Comparison of ENCODE assay signal across 2 cellular contexts in genomic region chr5:76723266-76723665, GRCh38.
TF ChIP-seq lines count a peak whose summit lies in the region.

No MANE protein-coding gene starts in this region.

TF ChIP-seq in GM12878, 131 proteins besides CTCF, POLR2A, EP300 and RAD21:
- TF ChIP-seq YBX1 (IDR thresholded peaks at IDR 0.05) (no peak), KAT2A (conservative IDR thresholded peaks at IDR 0.05; ENCODE audit: control insufficient read depth, low read depth, low read length) (no peak), IKZF2 (IDR thresholded peaks at IDR 0.05) (no peak), NR2C1 (IDR thresholded peaks at IDR 0.05) (no peak), SMC3 (IDR thresholded peaks at IDR 0.05; ENCODE audit: borderline replicate concordance, low read length) (no peak), ZNF217 (IDR thresholded peaks at IDR 0.05) (peak; percentile 94), SMARCA5 (IDR thresholded peaks at IDR 0.05) (peak; percentile 77; the same call in 1 of the 2 replicates), SREBF1 (IDR thresholded peaks at IDR 0.05; ENCODE audit: low read length) (no peak), MYB (IDR thresholded peaks at IDR 0.05; ENCODE audit: borderline replicate concordance, low read depth, low read length) (no peak), SPI1 (IDR thresholded peaks at IDR 0.05; ENCODE audit: borderline replicate concordance, insufficient read depth, low read depth, low read length) (no peak), CREB1 (IDR thresholded peaks at IDR 0.05; ENCODE audit: low read depth) (no peak), RELA (IDR thresholded peaks at IDR 0.05; ENCODE audit: borderline replicate concordance, partially characterized antibody) (no peak), SREBF2 (IDR thresholded peaks at IDR 0.05; ENCODE audit: low read length) (no peak), PML (IDR thresholded peaks at IDR 0.05; ENCODE audit: low read length) (no peak)
- TF ChIP-seq, protein P1, sequence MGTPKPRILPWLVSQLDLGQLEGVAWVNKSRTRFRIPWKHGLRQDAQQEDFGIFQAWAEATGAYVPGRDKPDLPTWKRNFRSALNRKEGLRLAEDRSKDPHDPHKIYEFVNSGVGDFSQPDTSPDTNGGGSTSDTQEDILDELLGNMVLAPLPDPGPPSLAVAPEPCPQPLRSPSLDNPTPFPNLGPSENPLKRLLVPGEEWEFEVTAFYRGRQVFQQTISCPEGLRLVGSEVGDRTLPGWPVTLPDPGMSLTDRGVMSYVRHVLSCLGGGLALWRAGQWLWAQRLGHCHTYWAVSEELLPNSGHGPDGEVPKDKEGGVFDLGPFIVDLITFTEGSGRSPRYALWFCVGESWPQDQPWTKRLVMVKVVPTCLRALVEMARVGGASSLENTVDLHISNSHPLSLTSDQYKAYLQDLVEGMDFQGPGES (IDR thresholded peaks at IDR 0.05) = no peak
- TF ChIP-seq, protein P2, sequence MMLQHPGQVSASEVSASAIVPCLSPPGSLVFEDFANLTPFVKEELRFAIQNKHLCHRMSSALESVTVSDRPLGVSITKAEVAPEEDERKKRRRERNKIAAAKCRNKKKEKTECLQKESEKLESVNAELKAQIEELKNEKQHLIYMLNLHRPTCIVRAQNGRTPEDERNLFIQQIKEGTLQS (IDR thresholded peaks at IDR 0.05; ENCODE audit: borderline replicate concordance, extremely low read depth, low read depth, low read length) = no peak
- TF ChIP-seq, protein P3, sequence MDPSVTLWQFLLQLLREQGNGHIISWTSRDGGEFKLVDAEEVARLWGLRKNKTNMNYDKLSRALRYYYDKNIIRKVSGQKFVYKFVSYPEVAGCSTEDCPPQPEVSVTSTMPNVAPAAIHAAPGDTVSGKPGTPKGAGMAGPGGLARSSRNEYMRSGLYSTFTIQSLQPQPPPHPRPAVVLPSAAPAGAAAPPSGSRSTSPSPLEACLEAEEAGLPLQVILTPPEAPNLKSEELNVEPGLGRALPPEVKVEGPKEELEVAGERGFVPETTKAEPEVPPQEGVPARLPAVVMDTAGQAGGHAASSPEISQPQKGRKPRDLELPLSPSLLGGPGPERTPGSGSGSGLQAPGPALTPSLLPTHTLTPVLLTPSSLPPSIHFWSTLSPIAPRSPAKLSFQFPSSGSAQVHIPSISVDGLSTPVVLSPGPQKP (IDR thresholded peaks at IDR 0.05; ENCODE audit: low read depth, low read length) = no peak

TF ChIP-seq in endothelial cell of umbilical vein, 7 proteins besides CTCF, POLR2A, EP300 and RAD21:
- TF ChIP-seq FOS (IDR thresholded peaks at IDR 0.05; ENCODE audit: borderline replicate concordance, insufficient read depth, low read length) (no peak), POLR2AphosphoS5 (IDR thresholded peaks at IDR 0.05; ENCODE audit: insufficient read depth, low read depth, low read length) (no peak), MYC (IDR thresholded peaks at IDR 0.05; ENCODE audit: low read depth, low read length) (no peak), GATA2 (IDR thresholded peaks at IDR 0.05; ENCODE audit: insufficient read depth, insufficient read length, low read depth, low read length) (no peak), EZH2 (IDR thresholded peaks at IDR 0.05; ENCODE audit: borderline replicate concordance, low read depth, low read length, severe bottlenecking) (no peak), JUN (IDR thresholded peaks at IDR 0.05; ENCODE audit: borderline replicate concordance, insufficient read depth, insufficient read length, low read depth) (no peak)
- TF ChIP-seq, protein P4, sequence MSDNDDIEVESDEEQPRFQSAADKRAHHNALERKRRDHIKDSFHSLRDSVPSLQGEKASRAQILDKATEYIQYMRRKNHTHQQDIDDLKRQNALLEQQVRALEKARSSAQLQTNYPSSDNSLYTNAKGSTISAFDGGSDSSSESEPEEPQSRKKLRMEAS (IDR thresholded peaks at IDR 0.05; ENCODE audit: insufficient read depth, insufficient read length) = no peak
